27 cellular contexts compared by ENCODE assay signal in genomic region chr19:5588441-5588840, GRCh38. TPM values are rescaled to one million over a fixed set of nuclear protein-coding genes. Genes with fewer than 3 reads are reported as not detected.
DNase-seq lines count a peak whose midpoint lies in the region; ATAC-seq and TF ChIP-seq lines count a peak whose summit lies in the region.
"Had no signal": no experiment of that assay in that cellular context is flagged by ENCODE, and none has a peak within 500 bp of the region (broad histone marks: within the 10 kb centered on the region; RNA-seq: fewer than 3 reads in every experiment).

No MANE protein-coding gene starts in this region.

- H3T11ph ChIP-seq in H9 (ENCODE audit: low read length) = no peak overlapping the region

- H3K56ac ChIP-seq in H9 (ENCODE audit: insufficient read length, low read depth, low read length) = no peak overlapping the region

- H3K27me3 ChIP-seq in H9 (ENCODE audit: insufficient read depth, low read length) (no peaks in the 10 kb centered on the region), osteoblast (ENCODE audit: insufficient read depth, low read length) (no peaks in the 10 kb centered on the region)
- H3K27me3 ChIP-seq: body of pancreas, colonic mucosa, upper lobe of left lung had no signal

- H3K23ac ChIP-seq in H9 (ENCODE audit: insufficient read length, low read depth, low read length) = no peak overlapping the region

- H3K9me3 Mint-ChIP-seq in H9 (no peaks in the 10 kb centered on the region; a peak in 1 of 5 replicates), natural killer cell (no peaks in the 10 kb centered on the region)
- H3K9me3 Mint-ChIP-seq: activated T-cell treated with anti-CD3 and anti-CD28 coated beads, Interleukin-2, amount 50 U/mL, for 72 hours; effector memory CD8-positive, alpha-beta T cell had no signal

- H3K4me2 ChIP-seq in H9 (ENCODE audit: insufficient read depth, insufficient read length, low read length) (no peak overlapping the region), osteoblast (ENCODE audit: insufficient read depth, low read length) (no peak overlapping the region)

- H3K4me3 ChIP-seq in AG10803 (ENCODE audit: low read length) (no peak overlapping the region), osteoblast (ENCODE audit: insufficient read depth, low read length) (no peak overlapping the region)
- H3K4me3 ChIP-seq: body of pancreas, colonic mucosa, upper lobe of left lung had no signal

- DNase-seq in AG10803 (ENCODE audit: low read depth) = peak; percentile 14
- no peak for DNase-seq in H9
- DNase-seq in cerebellum (ENCODE audit: low spot score) = peak; percentile 60
- peak; percentile 82 for DNase-seq in osteoblast (ENCODE audit: insufficient read length, low spot score, missing footprints)
- no peak for DNase-seq in islet precursor cell
- DNase-seq in natural killer cell = no peak
- DNase-seq: ACHN; activated CD4-positive, CD25-positive, alpha-beta regulatory T cell treated with anti-CD3 and anti-CD28 coated beads, Interleukin-2, amount 50 U/mL, for 72 hours; activated naive CD4-positive, alpha-beta T cell treated with anti-CD3 and anti-CD28 coated beads, Interleukin-2, amount 50 U/mL, for 16 hours; activated T-cell treated with anti-CD3 and anti-CD28 coated beads, Interleukin-2, amount 50 U/mL, for 72 hours; body of pancreas; CD4-positive, alpha-beta memory T cell; colonic mucosa; DMS 273 treated with DMSO at 0.1 percent for 48 hours; effector memory CD8-positive, alpha-beta T cell; GDM1; Karpas-422; kidney glomerular epithelial cell; NCI-H1048; NCI-H1930; NCI-H226; NCI-H748 treated with DMSO at 0.1 percent for 48 hours; occipital lobe had no signal

- no peak overlapping the region for H3K9ac ChIP-seq in H9 (ENCODE audit: extremely low read depth, insufficient read length, low read length)

- no peaks in the 10 kb centered on the region for H3K79me1 ChIP-seq in H9 (ENCODE audit: insufficient read depth, low read depth, low read length, poor library complexity, severe bottlenecking)

- H4K20me1 ChIP-seq in H9 (ENCODE audit: control insufficient read depth, insufficient read depth, insufficient read length) (no peaks in the 10 kb centered on the region), osteoblast (ENCODE audit: insufficient read depth, low read length) (peaks cover 22% of the 10 kb centered on the region)

- H3K27ac Mint-ChIP-seq in H9 (peak overlapping the region in 2 of 3 experiments; percentile 53 to 55; a peak in 3 of 7 replicates), natural killer cell (no peak overlapping the region)
- H3K27ac Mint-ChIP-seq: activated T-cell treated with anti-CD3 and anti-CD28 coated beads, Interleukin-2, amount 50 U/mL, for 72 hours had no signal

- peaks cover 70% of the 10 kb centered on the region for H3K36me3 ChIP-seq in osteoblast (ENCODE audit: insufficient read depth, low read length)

- H3K14ac ChIP-seq in H9 (ENCODE audit: insufficient read depth, low read length) = no peak overlapping the region

- peaks cover 5% of the 10 kb centered on the region for H3K23me2 ChIP-seq in H9 (ENCODE audit: insufficient read length, low read depth, low read length, poor library complexity, severe bottlenecking)

- H3K9me3 ChIP-seq in H9 (ENCODE audit: control insufficient read depth, low read depth, low read length) (no peaks in the 10 kb centered on the region), osteoblast (ENCODE audit: low read depth, low read length) (no peaks in the 10 kb centered on the region)
- H3K9me3 ChIP-seq: body of pancreas, colonic mucosa, upper lobe of left lung had no signal

- ATAC-seq in natural killer cell (no peak), HG03354 (IDR thresholded peaks at IDR 0.05; ENCODE audit: poor library complexity, severe bottlenecking, unreplicated experiment) (no peak), HG03432 (IDR thresholded peaks at IDR 0.05; ENCODE audit: unreplicated experiment) (no peak)
- ATAC-seq: activated T-cell treated with anti-CD3 and anti-CD28 coated beads, Interleukin-2, amount 50 U/mL, for 72 hours; body of pancreas; effector memory CD8-positive, alpha-beta T cell; esophagus mucosa had no signal

- H2BK15ac ChIP-seq in H9 (ENCODE audit: low read depth, low read length) = no peak overlapping the region

- no peak overlapping the region for H3K18ac ChIP-seq in H9 (ENCODE audit: insufficient read length, low read depth, low read length)

- peaks cover 15 to 23% of the 10 kb centered on the region in 2 experiments for H3K4me1 Mint-ChIP-seq in H9
- peaks cover 9 to 12% of the 10 kb centered on the region in 2 donors for H3K4me1 Mint-ChIP-seq in natural killer cell

- no peak for TF ChIP-seq CTCF in AG10803 (conservative IDR thresholded peaks at IDR 0.05; ENCODE audit: low read length)
- TF ChIP-seq CTCF in H9 (conservative IDR thresholded peaks at IDR 0.05) = no peak
- TF ChIP-seq CTCF in osteoblast (IDR thresholded peaks at IDR 0.05; ENCODE audit: extremely low read depth, low read depth, low read length) = no peak
- no peak for TF ChIP-seq CTCF in natural killer cell (IDR thresholded peaks at IDR 0.05)

- no peaks in the 10 kb centered on the region for H3K79me2 ChIP-seq in H9 (ENCODE audit: insufficient read depth, low read length)
- H3K79me2 ChIP-seq in osteoblast (ENCODE audit: insufficient read depth, low read length) = no peaks in the 10 kb centered on the region

- H2BK5ac ChIP-seq in H9 (ENCODE audit: insufficient read length, low read length) = no peak overlapping the region

- H3K27me3 Mint-ChIP-seq in H9 (ENCODE audit: low read depth) (no peaks in the 10 kb centered on the region), natural killer cell (ENCODE audit: low read depth in 2 of 2) (no peaks in the 10 kb centered on the region)
- H3K27me3 Mint-ChIP-seq: CD4-positive, alpha-beta memory T cell; effector memory CD8-positive, alpha-beta T cell had no signal

- H3K27ac ChIP-seq in H9 (ENCODE audit: insufficient read length, low read depth, low read length) = no peak overlapping the region
- H3K27ac ChIP-seq in osteoblast (ENCODE audit: low read depth, low read length) = no peak overlapping the region
- H3K27ac ChIP-seq: body of pancreas, colonic mucosa, upper lobe of left lung had no signal

- intact Hi-C loops in natural killer cell (cut with micrococcal nuclease) = no loop called here

- no peak overlapping the region for H2BK20ac ChIP-seq in H9 (ENCODE audit: low read depth, low read length, poor library complexity, severe bottlenecking)

- no peak overlapping the region for H3K4ac ChIP-seq in H9 (ENCODE audit: low read depth, low read length)

- H2AFZ ChIP-seq in H9 (ENCODE audit: low read length) (no peak overlapping the region), osteoblast (ENCODE audit: low read length) (no peak overlapping the region)

- no peak overlapping the region for H2AK5ac ChIP-seq in H9 (ENCODE audit: insufficient read length, low read length)

- H3K36me3 Mint-ChIP-seq in H9 (ENCODE audit: insufficient read depth in 1 of 3, low read depth in 3 of 3) (peaks cover 32 to 63% (median 62%) of the 10 kb centered on the region in 3 experiments), natural killer cell (peaks cover 6% of the 10 kb centered on the region)

- no peak overlapping the region for H4K91ac ChIP-seq in H9 (ENCODE audit: insufficient read length, low read depth, low read length)

- WGBS in H9 (ENCODE audit: extremely low coverage, insufficient read length, low lambda C conversion rate) = no CpG with 5 or more reads among the region's 10 CpGs

- H3K4me3 Mint-ChIP-seq in H9 = no peak overlapping the region; a peak in 1 of 5 replicates
- H3K4me3 Mint-ChIP-seq in natural killer cell = no peak overlapping the region
- H3K4me3 Mint-ChIP-seq: activated T-cell treated with anti-CD3 and anti-CD28 coated beads, Interleukin-2, amount 50 U/mL, for 72 hours; CD4-positive, alpha-beta memory T cell had no signal

- no peak overlapping the region for H2BK120ac ChIP-seq in H9 (ENCODE audit: low read depth, low read length, poor library complexity, severe bottlenecking)

- H4K5ac ChIP-seq in H9 (ENCODE audit: insufficient read length, low read depth, low read length) = no peak overlapping the region

- H4K8ac ChIP-seq in H9 (replicated peaks; ENCODE audit: insufficient read length, low read depth, low read length) = no peak overlapping the region

- H3K4me1 ChIP-seq in H9 (ENCODE audit: insufficient read depth, low read length) (no peaks in the 10 kb centered on the region; the same call in 1 of the 2 replicates), osteoblast (ENCODE audit: insufficient read depth, low read length) (no peaks in the 10 kb centered on the region)
- H3K4me1 ChIP-seq: colonic mucosa had no signal

- no peak overlapping the region for H2BK12ac ChIP-seq in H9 (ENCODE audit: insufficient read length, low read depth, low read length)

RNA-seq across cellular contexts. Expression of gene TINCR, which starts 20.7 kb away (rescaled TPM):
- 0.17 and 0.18 TPM in 2 replicates for total RNA-seq in H9 (2021)
- 1.1 TPM for total RNA-seq in cerebellum
- total RNA-seq in osteoblast = under 0.01 and 0.36 TPM in 2 replicates
- total RNA-seq in natural killer cell = 1 to 10 TPM; 1.6 to 2.2 (median 1.7) TPM

RNA-seq across cellular contexts. Expression of gene SAFB2, which starts 34.1 kb away (rescaled TPM):
- total RNA-seq in H9 (2021) (70.3 and 76.1 TPM in 2 replicates), cerebellum (65.1 TPM), osteoblast (38.0 and 43.0 TPM in 2 replicates), natural killer cell (100 to 1,000 TPM; 232 to 264 (median 258) TPM)

RNA-seq across cellular contexts. Expression of gene SAFB, which starts 34.4 kb away (rescaled TPM):
- total RNA-seq in H9 (2021) (107 and 110 TPM in 2 replicates), cerebellum (93.6 TPM), osteoblast (33.7 and 42.4 TPM in 2 replicates), natural killer cell (100 to 1,000 TPM; 195 to 229 (median 207) TPM)

Comparison
In these comparisons a context has a peak if more than half of its experiments do, and no peak if none do; other contexts are left out.
1. DNase-seq: peak in AG10803 (single experiment), cerebellum (single experiment) and osteoblast (single experiment); none in H9 (single experiment), islet precursor cell (single experiment) and natural killer cell (single experiment).
2. H3K27ac Mint-ChIP-seq: peak in H9 (2 of 3); none in natural killer cell (0 of 2).